ENCODE assay signal across 18 cellular contexts in the genomic region with DNA sequence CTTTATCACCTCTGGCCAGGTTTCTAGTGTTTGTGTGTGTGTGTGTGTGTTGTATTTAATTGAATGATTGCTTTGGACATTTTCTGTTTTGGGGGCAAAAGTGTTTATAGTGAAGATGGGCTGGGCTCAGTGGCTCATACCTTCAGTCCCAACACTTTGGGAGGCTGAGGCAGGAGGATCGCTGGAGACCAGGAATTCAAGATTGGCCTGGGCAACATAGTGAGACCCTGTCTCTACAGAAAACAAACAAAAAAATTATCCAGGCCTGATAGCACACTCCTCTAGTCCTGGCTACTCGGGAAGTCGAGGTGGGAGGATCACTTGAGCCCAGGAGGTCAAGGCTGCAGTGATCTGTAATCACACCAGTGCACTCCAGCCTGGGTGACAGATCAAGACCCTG. TPM values are rescaled to one million over a fixed set of nuclear protein-coding genes. Genes with fewer than 3 reads are reported as not detected.
DNase-seq lines count a peak whose midpoint lies in the region; ATAC-seq and TF ChIP-seq lines count a peak whose summit lies in the region.
"Had no signal": no experiment of that assay in that cellular context is flagged by ENCODE, and none has a peak within 500 bp of the region (broad histone marks: within the 10 kb centered on the region; RNA-seq: fewer than 3 reads in every experiment).

No MANE protein-coding gene starts in this region.

- no peaks in the 10 kb centered on the region for H3K9me3 Mint-ChIP-seq in activated naive CD8-positive, alpha-beta T cell treated with anti-CD3 and anti-CD28 coated beads, Interleukin-2, amount 10 ng/mL, durations not matched to agents 7 days and 5 days
- H3K9me3 Mint-ChIP-seq in activated naive CD8-positive, alpha-beta T cell treated with anti-CD3 and anti-CD28 coated beads for 36 hours: no peaks in the 10 kb centered on the region
- H3K9me3 Mint-ChIP-seq in activated T-helper 1 cell treated with anti-CD3 and anti-CD28 coated beads, Interleukin-12 subunit alpha, Interleukin-12 subunit beta, Interleukin-2, Interleukin-4 antibody, amounts not matched to agents 30 ng/mL and 10 ng/mL and 1 ng/mL, durations not matched to agents 14 hours and 24 hours and 36 hours: no peaks in the 10 kb centered on the region

- H3K4me3 ChIP-seq in HEK293 (ENCODE audit: low read depth, low read length): no peak overlapping the region
- no peak overlapping the region for H3K4me3 ChIP-seq in psoas muscle

- peaks cover 30 to 31% of the 10 kb centered on the region in 2 experiments for H3K36me3 ChIP-seq in HEK293 (ENCODE audit: control insufficient read depth in 2 of 2, insufficient read depth in 1 of 2, low read length in 2 of 2)
- H3K36me3 ChIP-seq in psoas muscle (ENCODE audit: insufficient read depth in 1 of 2, low read depth in 1 of 2): peaks cover 0 to 9% of the 10 kb centered on the region in 2 donors

- POLR2A ChIA-PET in activated naive CD8-positive, alpha-beta T cell treated with anti-CD3 and anti-CD28 coated beads, Interleukin-2, amount 10 ng/mL, durations not matched to agents 7 days and 5 days (lab: Charles Lee): interaction anchor here (1.2 kb wide), 1 partner anchor 37 kb away, joined by 5 read pairs; no protein-coding TSS in a partner anchor
- POLR2A ChIA-PET in HEK293 (lab: Yijun Ruan, JAX): no interaction called here

- intact Hi-C loops in activated T-helper 1 cell treated with anti-CD3 and anti-CD28 coated beads, Interleukin-12 subunit alpha, Interleukin-12 subunit beta, Interleukin-2, Interleukin-4 antibody, amounts not matched to agents 30 ng/mL and 10 ng/mL and 1 ng/mL, durations not matched to agents 14 hours and 24 hours and 36 hours (cut with micrococcal nuclease): no loop called here
- intact Hi-C loops in psoas muscle (cut with DNase I): loop anchor here (5.0 to 10.0 kb wide), 4 partner anchors 80 to 150 kb away; no protein-coding TSS in a partner anchor

- H3K27ac ChIP-seq in HEK293 (ENCODE audit: extremely low read depth, low read depth, low read length): no peak overlapping the region
- H3K27ac ChIP-seq in psoas muscle: peak overlapping the region; percentile 88
- H3K27ac ChIP-seq: HL-60 had no signal

- no peaks in the 10 kb centered on the region for H3K27me3 ChIP-seq in psoas muscle (ENCODE audit: insufficient read depth in 3 of 3, low read length in 2 of 3)

- TF ChIP-seq CTCF in HEK293 (tag by site-specific recombination; IDR thresholded peaks at IDR 0.05) (no peak), psoas muscle (IDR thresholded peaks at IDR 0.05) (no peak)

- H3K4me1 ChIP-seq in HEK293 (ENCODE audit: control insufficient read depth, insufficient read depth, low read length): no peaks in the 10 kb centered on the region
- peaks cover 18% of the 10 kb centered on the region for H3K4me1 ChIP-seq in psoas muscle

- WGBS in psoas muscle, 3 donors: 68 to 82% (median 68%) methylated on average over 3 of the region's 3 CpGs

- no peaks in the 10 kb centered on the region for H3K27me3 Mint-ChIP-seq in activated naive CD8-positive, alpha-beta T cell treated with anti-CD3 and anti-CD28 coated beads, Interleukin-2, amount 10 ng/mL, durations not matched to agents 7 days and 5 days
- H3K27me3 Mint-ChIP-seq in activated naive CD8-positive, alpha-beta T cell treated with anti-CD3 and anti-CD28 coated beads for 36 hours: no peaks in the 10 kb centered on the region
- H3K27me3 Mint-ChIP-seq in activated T-helper 1 cell treated with anti-CD3 and anti-CD28 coated beads, Interleukin-12 subunit alpha, Interleukin-12 subunit beta, Interleukin-2, Interleukin-4 antibody, amounts not matched to agents 30 ng/mL and 10 ng/mL and 1 ng/mL, durations not matched to agents 14 hours and 24 hours and 36 hours (ENCODE audit: insufficient read depth): no peaks in the 10 kb centered on the region
- H3K27me3 Mint-ChIP-seq: B cell had no signal

- H3K4me1 Mint-ChIP-seq in activated naive CD8-positive, alpha-beta T cell treated with anti-CD3 and anti-CD28 coated beads, Interleukin-2, amount 10 ng/mL, durations not matched to agents 7 days and 5 days: peaks cover 37% of the 10 kb centered on the region
- peaks cover 33% of the 10 kb centered on the region for H3K4me1 Mint-ChIP-seq in activated naive CD8-positive, alpha-beta T cell treated with anti-CD3 and anti-CD28 coated beads for 36 hours
- H3K4me1 Mint-ChIP-seq in activated T-helper 1 cell treated with anti-CD3 and anti-CD28 coated beads, Interleukin-12 subunit alpha, Interleukin-12 subunit beta, Interleukin-2, Interleukin-4 antibody, amounts not matched to agents 30 ng/mL and 10 ng/mL and 1 ng/mL, durations not matched to agents 14 hours and 24 hours and 36 hours (ENCODE audit: low read depth): peaks cover 50% of the 10 kb centered on the region
- H3K4me1 Mint-ChIP-seq: B cell had no signal

- H3K36me3 Mint-ChIP-seq in activated naive CD8-positive, alpha-beta T cell treated with anti-CD3 and anti-CD28 coated beads, Interleukin-2, amount 10 ng/mL, durations not matched to agents 7 days and 5 days: peaks cover 20% of the 10 kb centered on the region
- H3K36me3 Mint-ChIP-seq in activated naive CD8-positive, alpha-beta T cell treated with anti-CD3 and anti-CD28 coated beads for 36 hours: peaks cover 24% of the 10 kb centered on the region
- H3K36me3 Mint-ChIP-seq in activated T-helper 1 cell treated with anti-CD3 and anti-CD28 coated beads, Interleukin-12 subunit alpha, Interleukin-12 subunit beta, Interleukin-2, Interleukin-4 antibody, amounts not matched to agents 30 ng/mL and 10 ng/mL and 1 ng/mL, durations not matched to agents 14 hours and 24 hours and 36 hours (ENCODE audit: low read depth): peaks cover 22% of the 10 kb centered on the region

- peak overlapping the region; percentile 22 for H3K27ac Mint-ChIP-seq in activated naive CD8-positive, alpha-beta T cell treated with anti-CD3 and anti-CD28 coated beads, Interleukin-2, amount 10 ng/mL, durations not matched to agents 7 days and 5 days
- no peak overlapping the region for H3K27ac Mint-ChIP-seq in activated naive CD8-positive, alpha-beta T cell treated with anti-CD3 and anti-CD28 coated beads for 36 hours
- H3K27ac Mint-ChIP-seq in activated T-helper 1 cell treated with anti-CD3 and anti-CD28 coated beads, Interleukin-12 subunit alpha, Interleukin-12 subunit beta, Interleukin-2, Interleukin-4 antibody, amounts not matched to agents 30 ng/mL and 10 ng/mL and 1 ng/mL, durations not matched to agents 14 hours and 24 hours and 36 hours: peak overlapping the region; percentile 16
- H3K27ac Mint-ChIP-seq: B cell had no signal

- H3K4me3 Mint-ChIP-seq in activated naive CD8-positive, alpha-beta T cell treated with anti-CD3 and anti-CD28 coated beads, Interleukin-2, amount 10 ng/mL, durations not matched to agents 7 days and 5 days: no peak overlapping the region
- no peak overlapping the region for H3K4me3 Mint-ChIP-seq in activated naive CD8-positive, alpha-beta T cell treated with anti-CD3 and anti-CD28 coated beads for 36 hours
- no peak overlapping the region for H3K4me3 Mint-ChIP-seq in activated T-helper 1 cell treated with anti-CD3 and anti-CD28 coated beads, Interleukin-12 subunit alpha, Interleukin-12 subunit beta, Interleukin-2, Interleukin-4 antibody, amounts not matched to agents 30 ng/mL and 10 ng/mL and 1 ng/mL, durations not matched to agents 14 hours and 24 hours and 36 hours
- H3K4me3 Mint-ChIP-seq: B cell had no signal

- H3K9me3 ChIP-seq in HEK293 (ENCODE audit: control insufficient read depth, insufficient read depth, low read depth, low read length): no peaks in the 10 kb centered on the region
- H3K9me3 ChIP-seq in psoas muscle: no peaks in the 10 kb centered on the region
- H3K9me3 ChIP-seq: SK-N-SH had no signal

- no peak for DNase-seq in activated naive CD8-positive, alpha-beta T cell treated with anti-CD3 and anti-CD28 coated beads, Interleukin-2, amount 10 ng/mL, durations not matched to agents 7 days and 5 days
- no peak for DNase-seq in activated naive CD8-positive, alpha-beta T cell treated with anti-CD3 and anti-CD28 coated beads for 36 hours
- DNase-seq in activated T-helper 1 cell treated with anti-CD3 and anti-CD28 coated beads, Interleukin-12 subunit alpha, Interleukin-12 subunit beta, Interleukin-2, Interleukin-4 antibody, amounts not matched to agents 30 ng/mL and 10 ng/mL and 1 ng/mL, durations not matched to agents 14 hours and 24 hours and 36 hours (ENCODE audit: low spot score): no peak
- no peak for DNase-seq in psoas muscle
- DNase-seq in anterior cingulate cortex (lab: John Stamatoyannopoulos, UW): no peak
- DNase-seq in activated effector memory CD4-positive, alpha-beta T cell treated with anti-CD3 and anti-CD28 coated beads, Interleukin-2, amount 50 U/mL, for 16 hours: no peak
- DNase-seq: Karpas-422, NCI-H1092 treated with DMSO at 0.1 percent for 48 hours, NCI-H1436, NCI-H187 treated with DMSO at 0.1 percent for 48 hours, NCI-H446, NCI-H524 treated with DMSO at 0.1 percent for 48 hours, NCI-H774, PC-3, SK-N-SH had no signal

- CTCF ChIA-PET in HEK293 (lab: Yijun Ruan, JAX): interaction anchor here (0.7 to 1.7 kb wide), 5 partner anchors 8 to 415 kb away, joined by 3 to 7 read pairs (median 4); no protein-coding TSS in a partner anchor

- no peak for ATAC-seq in activated naive CD8-positive, alpha-beta T cell treated with anti-CD3 and anti-CD28 coated beads, Interleukin-2, amount 10 ng/mL, durations not matched to agents 7 days and 5 days (ENCODE audit: low read depth)
- ATAC-seq in psoas muscle: no peak
- ATAC-seq: PC-3 had no signal

TF ChIP-seq in HEK293, 187 proteins besides CTCF, POLR2A, EP300 and RAD21:
- TF ChIP-seq HOXC10 (CRISPR knock-in tag; IDR thresholded peaks at IDR 0.05): no peak
- peak; percentile 60 for TF ChIP-seq ZNF121 (tag by site-specific recombination; IDR thresholded peaks at IDR 0.05)

RNA-seq across cellular contexts. Expression of a gene that starts 37.5 kb away (rescaled TPM):
- total RNA-seq in activated naive CD8-positive, alpha-beta T cell treated with anti-CD3 and anti-CD28 coated beads, Interleukin-2, amount 10 ng/mL, durations not matched to agents 7 days and 5 days: 100 to 1,000 TPM; 245 to 252 TPM
- total RNA-seq in activated naive CD8-positive, alpha-beta T cell treated with anti-CD3 and anti-CD28 coated beads for 36 hours: 100 to 1,000 TPM; 207 to 217 TPM
- 266 and 269 TPM in 2 replicates for total RNA-seq in activated T-helper 1 cell treated with anti-CD3 and anti-CD28 coated beads, Interleukin-12 subunit alpha, Interleukin-12 subunit beta, Interleukin-2, Interleukin-4 antibody, amounts not matched to agents 30 ng/mL and 10 ng/mL and 1 ng/mL, durations not matched to agents 14 hours and 24 hours and 36 hours
- total RNA-seq in psoas muscle: 10 to 100 TPM; 52.6 to 82.1 (median 75.2) TPM
- 10 to 100 TPM; 22.1 to 49.8 (median 22.7) TPM for polyA plus RNA-seq in psoas muscle

RNA-seq across cellular contexts. Expression of a gene that starts 37.6 kb away (rescaled TPM):
- 10 to 100 TPM; 44.7 to 48.6 TPM for total RNA-seq in activated naive CD8-positive, alpha-beta T cell treated with anti-CD3 and anti-CD28 coated beads, Interleukin-2, amount 10 ng/mL, durations not matched to agents 7 days and 5 days
- 10 to 100 TPM; 20.0 to 21.0 TPM for total RNA-seq in activated naive CD8-positive, alpha-beta T cell treated with anti-CD3 and anti-CD28 coated beads for 36 hours
- total RNA-seq in activated T-helper 1 cell treated with anti-CD3 and anti-CD28 coated beads, Interleukin-12 subunit alpha, Interleukin-12 subunit beta, Interleukin-2, Interleukin-4 antibody, amounts not matched to agents 30 ng/mL and 10 ng/mL and 1 ng/mL, durations not matched to agents 14 hours and 24 hours and 36 hours: 28.4 and 33.4 TPM in 2 replicates
- total RNA-seq in psoas muscle: 10 to 100 TPM in 2 of 4 donors, 1 to 10 TPM in 2; 8.8 to 18.0 (median 12.7) TPM
- 10 to 100 TPM in 1 of 3 donors, 1 to 10 TPM in 2; 8.0 to 22.4 (median 8.4) TPM for polyA plus RNA-seq in psoas muscle
